ENCODE assay signal across 8 cellular contexts in the genomic region with DNA sequence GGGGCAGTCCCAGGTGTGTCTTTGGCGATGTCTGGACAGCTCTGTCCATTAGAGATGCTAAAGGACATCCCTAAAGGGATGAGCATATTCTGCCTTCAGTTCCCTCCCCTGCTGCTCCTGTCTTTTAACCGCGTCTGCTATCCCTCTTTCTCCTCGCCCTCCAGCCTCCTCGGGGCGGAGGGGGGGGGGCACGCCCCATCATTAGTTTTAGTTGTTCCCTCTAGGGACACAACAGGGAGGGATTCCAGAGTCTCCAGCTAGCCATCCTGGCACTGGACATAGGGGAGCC. TPM values are rescaled to one million over a fixed set of nuclear protein-coding genes. Genes with fewer than 3 reads are reported as not detected.
DNase-seq lines count a peak whose midpoint lies in the region; ATAC-seq and TF ChIP-seq lines count a peak whose summit lies in the region.

No MANE protein-coding gene starts in this region.

- peak overlapping the region; percentile 81 for H3K4me3 Mint-ChIP-seq in activated CD4-positive, alpha-beta memory T cell treated with anti-CD3 and anti-CD28 coated beads, Interleukin-2, amount 10 ng/mL, durations not matched to agents 7 days and 5 days

- H3K36me3 ChIP-seq in HAP-1 (replicated peaks) (peaks cover 33% of the 10 kb centered on the region), iPS DF 6.9 (ENCODE audit: control insufficient read depth, insufficient read depth, low read length) (no peaks in the 10 kb centered on the region), spleen (peaks cover 0 to 34% (median 22%) of the 10 kb centered on the region in 6 donors)

- WGBS in iPS DF 6.9 (ENCODE audit: insufficient coverage, insufficient read length) = no CpG with 5 or more reads among the region's 7 CpGs
- WGBS in spleen, 5 donors = 0 to 52% (median 0%) methylated on average over 5 to 7 of the region's 7 CpGs

- no peaks in the 10 kb centered on the region for H3K9me3 Mint-ChIP-seq in activated CD4-positive, alpha-beta memory T cell treated with anti-CD3 and anti-CD28 coated beads, Interleukin-2, amount 10 ng/mL, durations not matched to agents 7 days and 5 days

- POLR2A ChIA-PET in activated CD4-positive, alpha-beta memory T cell treated with anti-CD3 and anti-CD28 coated beads, Interleukin-2, amount 10 ng/mL, durations not matched to agents 7 days and 5 days (lab: Charles Lee) = interaction anchor here (1.0 to 1.4 kb wide), 2 partner anchors 8 to 12 kb away, joined by 3 to 5 read pairs; no protein-coding TSS in a partner anchor
- POLR2A ChIA-PET in GM10248 (lab: Yijun Ruan, JAX) = interaction anchor here (0.7 kb wide), 1 partner anchor 219 kb away, joined by 3 read pairs; no protein-coding TSS in a partner anchor

- no peak for TF ChIP-seq POLR2A in spleen (IDR thresholded peaks at IDR 0.05)

- TF ChIP-seq CTCF in spleen (IDR thresholded peaks at IDR 0.05 in 8 of 11, conservative IDR thresholded peaks at IDR 0.05 in 3 of 11) (no peak), GM10248 (IDR thresholded peaks at IDR 0.05; ENCODE audit: control extremely low read depth, extremely low read depth, low read depth, missing control alignments) (no peak)

- H3K4me3 ChIP-seq in HAP-1 = peak overlapping the region; percentile 91
- H3K4me3 ChIP-seq in iPS DF 6.9 (ENCODE audit: low read length) = peak overlapping the region; percentile 94; the same call in 1 of the 2 replicates
- peak overlapping the region; percentile 40 to 82 (median 68) for H3K4me3 ChIP-seq in spleen

- ATAC-seq in HG02642 (IDR thresholded peaks at IDR 0.05; ENCODE audit: poor library complexity, unreplicated experiment) (no peak), GM18511 (IDR thresholded peaks at IDR 0.05; ENCODE audit: unreplicated experiment) (no peak)

- H3K27ac ChIP-seq in iPS DF 6.9 (ENCODE audit: low read length) (no peak overlapping the region), spleen (peak overlapping the region; percentile 39 to 97 (median 90))

- H3K27me3 Mint-ChIP-seq in activated CD4-positive, alpha-beta memory T cell treated with anti-CD3 and anti-CD28 coated beads, Interleukin-2, amount 10 ng/mL, durations not matched to agents 7 days and 5 days = peaks cover 11% of the 10 kb centered on the region

- peaks cover 36% of the 10 kb centered on the region for H3K4me1 Mint-ChIP-seq in activated CD4-positive, alpha-beta memory T cell treated with anti-CD3 and anti-CD28 coated beads, Interleukin-2, amount 10 ng/mL, durations not matched to agents 7 days and 5 days

- intact Hi-C loops in spleen (cut with DNase I; ENCODE audit: low total_unique reads) = no loop called here

- peak overlapping the region; percentile 98 for H3K27ac Mint-ChIP-seq in activated CD4-positive, alpha-beta memory T cell treated with anti-CD3 and anti-CD28 coated beads, Interleukin-2, amount 10 ng/mL, durations not matched to agents 7 days and 5 days

- CTCF ChIA-PET in activated CD4-positive, alpha-beta memory T cell treated with anti-CD3 and anti-CD28 coated beads, Interleukin-2, amount 10 ng/mL, durations not matched to agents 7 days and 5 days (lab: Charles Lee) = interaction anchor here (1.3 to 2.2 kb wide), 4 partner anchors 8 to 228 kb away, joined by 3 to 17 read pairs (median 6); no protein-coding TSS in a partner anchor
- CTCF ChIA-PET in GM10248 (lab: Yijun Ruan, JAX) = interaction anchor here (1.0 to 2.2 kb wide), 8 partner anchors 9 to 227 kb away, joined by 3 to 9 read pairs (median 6); no protein-coding TSS in a partner anchor

- in situ Hi-C loops in HAP-1 (cut with MboI; ENCODE audit: low sequenced_read_pairs) = loop anchor here (25.0 kb wide), 1 partner anchor 1572 kb away; no protein-coding TSS in a partner anchor
- in situ Hi-C loops in ACHN (cut with HindIII; ENCODE audit: low pct_ligation_motif_present, low pct_unique_long_range_greater_than_20kb, low sequenced_read_pairs) = loop anchor here (25.0 kb wide), 1 partner anchor 222 kb away; no protein-coding TSS in a partner anchor

- H3K4me1 ChIP-seq in HAP-1 (peaks cover 11% of the 10 kb centered on the region), iPS DF 6.9 (ENCODE audit: control insufficient read depth, insufficient read depth, low read length) (no peaks in the 10 kb centered on the region), spleen (peaks cover 0 to 48% (median 24%) of the 10 kb centered on the region in 6 donors)

- no peaks in the 10 kb centered on the region for H3K9me3 ChIP-seq in HAP-1
- no peaks in the 10 kb centered on the region for H3K9me3 ChIP-seq in iPS DF 6.9 (ENCODE audit: control insufficient read depth, insufficient read depth, low read length)
- H3K9me3 ChIP-seq in spleen = no peaks in the 10 kb centered on the region

- no peaks in the 10 kb centered on the region for H3K27me3 ChIP-seq in HAP-1 (ENCODE audit: low read depth)
- no peaks in the 10 kb centered on the region for H3K27me3 ChIP-seq in iPS DF 6.9 (ENCODE audit: control insufficient read depth, insufficient read depth, low read length)
- H3K27me3 ChIP-seq in spleen (replicated peaks in 1 of 7) = no peaks in the 10 kb centered on the region

- DNase-seq in HAP-1 (ENCODE audit: low spot score in 2 of 2) (no peak), iPS DF 6.9 (ENCODE audit: low read depth, low spot score) (no peak), spleen (peak; percentile 88), ACHN (no peak), GM10248 (ENCODE audit: extremely low spot score) (no peak)
- DNase-seq in activated CD4-positive, alpha-beta memory T cell treated with anti-CD3 and anti-CD28 coated beads, Interleukin-2, amount 10 ng/mL, durations not matched to agents 7 days and 5 days = no peak

- H3K36me3 Mint-ChIP-seq in activated CD4-positive, alpha-beta memory T cell treated with anti-CD3 and anti-CD28 coated beads, Interleukin-2, amount 10 ng/mL, durations not matched to agents 7 days and 5 days (ENCODE audit: low read depth) = peaks cover 30% of the 10 kb centered on the region

RNA-seq across cellular contexts. Expression of gene MSL3, which starts 1.1 kb away (rescaled TPM):
- total RNA-seq in activated CD4-positive, alpha-beta memory T cell treated with anti-CD3 and anti-CD28 coated beads, Interleukin-2, amount 10 ng/mL, durations not matched to agents 7 days and 5 days = 10 to 100 TPM; 59.6 to 65.4 TPM
- total RNA-seq in spleen = 100 to 1,000 TPM in 1 of 7 donors, 10 to 100 TPM in 6; 51.5 to 100 (median 64.6) TPM
- 100 to 1,000 TPM in 1 of 3 donors, 10 to 100 TPM in 2; 57.7 to 120 (median 78.8) TPM for polyA plus RNA-seq in spleen
